1 cellular context compared by ENCODE assay signal in genomic region chr7:82507365-82507975, GRCh38.
TF ChIP-seq lines count a peak whose summit lies in the region.

No MANE protein-coding gene starts in this region.

TF ChIP-seq in SK-N-SH, 30 proteins besides CTCF, POLR2A, EP300 and RAD21 (continued from another document):
- TF ChIP-seq CHD2 (IDR thresholded peaks at IDR 0.05; ENCODE audit: low read length, partially characterized antibody), result no peak
- no peak for TF ChIP-seq FOSL2 (IDR thresholded peaks at IDR 0.05; ENCODE audit: borderline replicate concordance, low read depth)
- TF ChIP-seq MXI1 (IDR thresholded peaks at IDR 0.05; ENCODE audit: low read depth, low read length), result no peak
